Comparison of ENCODE assay signal across 18 cellular contexts in the genomic region with DNA sequence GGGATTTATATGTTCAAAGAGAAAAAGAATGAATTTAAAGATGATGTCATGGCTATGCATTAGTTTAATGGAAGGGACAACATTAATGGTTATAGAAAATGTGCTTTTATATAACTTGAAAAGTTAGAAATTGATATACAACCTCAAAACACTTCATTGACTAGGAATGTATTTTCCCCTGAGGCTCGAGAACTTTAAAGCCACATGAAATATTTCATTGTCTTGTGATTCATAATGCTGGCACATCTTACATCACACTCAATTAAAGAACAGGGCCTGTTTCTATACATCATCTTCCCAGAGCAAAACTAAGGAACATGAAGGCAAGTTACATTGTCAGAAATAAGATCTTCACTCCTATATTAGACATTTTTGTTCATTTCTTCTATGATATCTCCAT. TPM values are rescaled to one million over a fixed set of nuclear protein-coding genes. Genes with fewer than 3 reads are reported as not detected.
DNase-seq lines count a peak whose midpoint lies in the region; ATAC-seq and TF ChIP-seq lines count a peak whose summit lies in the region.
"Had no signal": no experiment of that assay in that cellular context is flagged by ENCODE, and none has a peak within 500 bp of the region (broad histone marks: within the 10 kb centered on the region; RNA-seq: fewer than 3 reads in every experiment).

No MANE protein-coding gene starts in this region.

- no peak overlapping the region for H4K5ac ChIP-seq in IMR-90 (ENCODE audit: low read depth, low read length)

- H3K9me3 ChIP-seq in IMR-90 (ENCODE audit: control insufficient read depth, insufficient read depth, low read length) = no peaks in the 10 kb centered on the region; the same call in 1 of the 2 replicates
- H3K9me3 ChIP-seq in psoas muscle = no peaks in the 10 kb centered on the region
- H3K9me3 ChIP-seq: colonic mucosa, esophagus squamous epithelium had no signal

- H2AK5ac ChIP-seq in IMR-90 (ENCODE audit: low read depth, low read length) = no peak overlapping the region

- H3K27me3 Mint-ChIP-seq in chondrocyte (ENCODE audit: low read depth) = no peaks in the 10 kb centered on the region
- peaks cover 16% of the 10 kb centered on the region for H3K27me3 Mint-ChIP-seq in activated CD4-positive, alpha-beta T cell treated with anti-CD3 and anti-CD28 coated beads, Interleukin-2, amount 10 ng/mL, durations not matched to agents 7 days and 5 days

- H3K4ac ChIP-seq in IMR-90 (ENCODE audit: low read depth, low read length) = no peak overlapping the region

- H4K20me1 ChIP-seq in IMR-90 (ENCODE audit: insufficient read depth, low read length) = no peaks in the 10 kb centered on the region

- no peak overlapping the region for H3K23ac ChIP-seq in IMR-90 (ENCODE audit: low read depth, low read length)

- H3K36me3 Mint-ChIP-seq in chondrocyte (ENCODE audit: low read depth) = peaks cover 4% of the 10 kb centered on the region
- no peaks in the 10 kb centered on the region for H3K36me3 Mint-ChIP-seq in activated CD4-positive, alpha-beta T cell treated with anti-CD3 and anti-CD28 coated beads, Interleukin-2, amount 10 ng/mL, durations not matched to agents 7 days and 5 days (ENCODE audit: low read depth)
- H3K36me3 Mint-ChIP-seq: activated naive CD8-positive, alpha-beta T cell treated with anti-CD3 and anti-CD28 coated beads, Interleukin-2, amount 10 ng/mL, durations not matched to agents 7 days and 5 days had no signal

- H2BK15ac ChIP-seq in IMR-90 (ENCODE audit: low read depth, low read length) = no peak overlapping the region

- H3K4me1 ChIP-seq in IMR-90 (ENCODE audit: control insufficient read depth, insufficient read depth, low read length) = no peaks in the 10 kb centered on the region; the same call in 1 of the 2 replicates
- no peaks in the 10 kb centered on the region for H3K4me1 ChIP-seq in psoas muscle
- H3K4me1 ChIP-seq: colonic mucosa, esophagus squamous epithelium had no signal

- no peak overlapping the region for H3K9ac ChIP-seq in IMR-90 (ENCODE audit: low read depth, low read length)

- peak; percentile 53 for ATAC-seq in IMR-90 (ENCODE audit: low read depth)
- ATAC-seq in psoas muscle = no peak
- no peak for ATAC-seq in left lobe of liver
- ATAC-seq: activated CD4-positive, CD25-positive, alpha-beta regulatory T cell treated with anti-CD3 and anti-CD28 coated beads, Interleukin-2, amount 50 U/mL, for 24 hours had no signal

- intact Hi-C loops in IMR-90 (cut with micrococcal nuclease) (no loop called here), psoas muscle (cut with DNase I) (no loop called here)

- H3K36me3 ChIP-seq in BJ (ENCODE audit: control insufficient read depth, insufficient read depth, low read length) = no peaks in the 10 kb centered on the region
- no peaks in the 10 kb centered on the region for H3K36me3 ChIP-seq in IMR-90 (ENCODE audit: control insufficient read depth, insufficient read depth, low read length)
- no peaks in the 10 kb centered on the region for H3K36me3 ChIP-seq in psoas muscle (ENCODE audit: insufficient read depth in 1 of 2, low read depth in 1 of 2)
- H3K36me3 ChIP-seq: colonic mucosa, esophagus squamous epithelium had no signal

- POLR2A ChIA-PET in BJ (lab: Charles Lee) (no interaction called here), IMR-90 (lab: Charles Lee; ENCODE audit: unreplicated experiment) (no interaction called here)
- POLR2A ChIA-PET in activated CD4-positive, alpha-beta T cell treated with anti-CD3 and anti-CD28 coated beads, Interleukin-2, amount 10 ng/mL, durations not matched to agents 7 days and 5 days (lab: Charles Lee) = no interaction called here

- no peak overlapping the region for H2AFZ ChIP-seq in IMR-90 (replicated peaks; ENCODE audit: low read length, poor library complexity)

- no peak overlapping the region for H2BK120ac ChIP-seq in IMR-90 (ENCODE audit: low read depth, low read length)

- TF ChIP-seq RAD21 in IMR-90 (IDR thresholded peaks at IDR 0.05; ENCODE audit: low read length) = no peak

- no CpG with 5 or more reads among the region's 1 CpG for WGBS in IMR-90 (ENCODE audit: extremely low coverage in 2 of 2, insufficient read length in 1 of 2), 2 experiments
- WGBS in psoas muscle, 3 donors = 75 to 92% (median 88%) methylated on average over 1 of the region's 1 CpG

- BruUV-seq in IMR-90 (replicated peaks; lab: Mats Ljungman, UMichigan) = no TSS peak

- H3K56ac ChIP-seq in IMR-90 (ENCODE audit: extremely low read depth, insufficient read depth, low read length) = no peak overlapping the region

- H3K9me3 Mint-ChIP-seq in chondrocyte (ENCODE audit: low read depth) = peaks cover 28% of the 10 kb centered on the region
- no peaks in the 10 kb centered on the region for H3K9me3 Mint-ChIP-seq in activated CD4-positive, alpha-beta T cell treated with anti-CD3 and anti-CD28 coated beads, Interleukin-2, amount 10 ng/mL, durations not matched to agents 7 days and 5 days
- H3K9me3 Mint-ChIP-seq: activated naive CD8-positive, alpha-beta T cell treated with anti-CD3 and anti-CD28 coated beads, Interleukin-2, amount 10 ng/mL, durations not matched to agents 7 days and 5 days; IgD-negative memory B cell had no signal

- no peak for TF ChIP-seq POLR2A in IMR-90 (IDR thresholded peaks at IDR 0.05; ENCODE audit: low read depth, low read length)

- H3K79me1 ChIP-seq in IMR-90 (ENCODE audit: low read depth in 1 of 2, low read length in 2 of 2) = no peaks in the 10 kb centered on the region

- CTCF ChIA-PET in BJ (lab: Yijun Ruan, JAX) (interaction anchor here (0.7 to 1.0 kb wide), 2 partner anchors 317 to 539 kb away, joined by 3 read pairs; no protein-coding TSS in a partner anchor), IMR-90 (lab: Yijun Ruan, JAX) (interaction anchor here (1.2 kb wide), 1 partner anchor 12 kb away, joined by 5 read pairs; no protein-coding TSS in a partner anchor)
- CTCF ChIA-PET in activated CD4-positive, alpha-beta T cell treated with anti-CD3 and anti-CD28 coated beads, Interleukin-2, amount 10 ng/mL, durations not matched to agents 7 days and 5 days (lab: Charles Lee) = interaction anchor here (1.0 kb wide), 1 partner anchor 35 kb away, joined by 4 read pairs; no protein-coding TSS in a partner anchor

- peak overlapping the region; percentile 65 for H3K27ac Mint-ChIP-seq in chondrocyte (ENCODE audit: unreplicated experiment)
- no peak overlapping the region for H3K27ac Mint-ChIP-seq in activated CD4-positive, alpha-beta T cell treated with anti-CD3 and anti-CD28 coated beads, Interleukin-2, amount 10 ng/mL, durations not matched to agents 7 days and 5 days
- H3K27ac Mint-ChIP-seq: activated naive CD8-positive, alpha-beta T cell treated with anti-CD3 and anti-CD28 coated beads, Interleukin-2, amount 10 ng/mL, durations not matched to agents 7 days and 5 days; IgD-negative memory B cell had no signal

- H3K14ac ChIP-seq in IMR-90 (replicated peaks; ENCODE audit: low read depth, low read length) = no peak overlapping the region

- no peak overlapping the region for H3K4me3 ChIP-seq in BJ (ENCODE audit: low read depth, low read length)
- H3K4me3 ChIP-seq in IMR-90 (ENCODE audit: insufficient read depth, low read depth, low read length) = no peak overlapping the region
- no peak overlapping the region for H3K4me3 ChIP-seq in psoas muscle
- H3K4me3 ChIP-seq: colonic mucosa, esophagus squamous epithelium had no signal

- H2BK5ac ChIP-seq in IMR-90 (ENCODE audit: low read depth, low read length, poor library complexity, severe bottlenecking) = no peak overlapping the region

- no peak overlapping the region for H4K91ac ChIP-seq in IMR-90 (ENCODE audit: insufficient read depth, low read depth, low read length)

- dilution Hi-C loops in IMR-90 (cut with HindIII; ENCODE audit: low sequenced_read_pairs, unreplicated experiment) = no loop called here

- in situ Hi-C loops in IMR-90 (cut with MboI; ENCODE audit: low sequenced_read_pairs) = no loop called here

- no peak overlapping the region for H2BK20ac ChIP-seq in IMR-90 (ENCODE audit: low read depth, low read length)

- H3K4me1 Mint-ChIP-seq in chondrocyte (ENCODE audit: low read depth) = peaks cover 10% of the 10 kb centered on the region
- no peaks in the 10 kb centered on the region for H3K4me1 Mint-ChIP-seq in activated CD4-positive, alpha-beta T cell treated with anti-CD3 and anti-CD28 coated beads, Interleukin-2, amount 10 ng/mL, durations not matched to agents 7 days and 5 days
- H3K4me1 Mint-ChIP-seq: activated naive CD8-positive, alpha-beta T cell treated with anti-CD3 and anti-CD28 coated beads, Interleukin-2, amount 10 ng/mL, durations not matched to agents 7 days and 5 days; IgD-negative memory B cell had no signal

- TF ChIP-seq CTCF in BJ (IDR thresholded peaks at IDR 0.05; ENCODE audit: insufficient read depth, low read depth, low read length) (no peak), IMR-90 (conservative IDR thresholded peaks at IDR 0.05; ENCODE audit: low read depth, low read length) (no peak), chondrocyte (IDR thresholded peaks at IDR 0.05) (no peak), psoas muscle (IDR thresholded peaks at IDR 0.05) (no peak)

- no peak overlapping the region for H3K4me3 Mint-ChIP-seq in chondrocyte (ENCODE audit: unreplicated experiment)
- H3K4me3 Mint-ChIP-seq in activated CD4-positive, alpha-beta T cell treated with anti-CD3 and anti-CD28 coated beads, Interleukin-2, amount 10 ng/mL, durations not matched to agents 7 days and 5 days = no peak overlapping the region
- H3K4me3 Mint-ChIP-seq: activated naive CD8-positive, alpha-beta T cell treated with anti-CD3 and anti-CD28 coated beads, Interleukin-2, amount 10 ng/mL, durations not matched to agents 7 days and 5 days; IgD-negative memory B cell had no signal

- no peak overlapping the region for H3K27ac ChIP-seq in IMR-90 (ENCODE audit: insufficient read depth, low read length)
- no peak overlapping the region for H3K27ac ChIP-seq in psoas muscle
- H3K27ac ChIP-seq: colonic mucosa, esophagus squamous epithelium had no signal

- H3K27me3 ChIP-seq in BJ (ENCODE audit: control insufficient read depth, insufficient read depth, low read length) = no peaks in the 10 kb centered on the region
- no peaks in the 10 kb centered on the region for H3K27me3 ChIP-seq in IMR-90 (ENCODE audit: control insufficient read depth, insufficient read depth, low read length)
- peaks cover 0 to 2% (median 0%) of the 10 kb centered on the region in 3 donors for H3K27me3 ChIP-seq in psoas muscle (ENCODE audit: insufficient read depth in 3 of 3, low read length in 2 of 3)
- H3K27me3 ChIP-seq: colonic mucosa, esophagus squamous epithelium had no signal

- DNase-seq in BJ (ENCODE audit: low read depth) = peak; percentile 43
- DNase-seq in IMR-90 = peak; percentile 84
- no peak for DNase-seq in chondrocyte (ENCODE audit: low spot score)
- peak; percentile 11 for DNase-seq in kidney glomerular epithelial cell (lab: John Stamatoyannopoulos, UW)
- DNase-seq in psoas muscle = no peak
- no peak for DNase-seq in left lobe of liver (ENCODE audit: low spot score)
- no peak for DNase-seq in MV-4-11 (lab: John Stamatoyannopoulos, UW)
- no peak for DNase-seq in activated CD4-positive, alpha-beta T cell treated with anti-CD3 and anti-CD28 coated beads, Interleukin-2, amount 10 ng/mL, durations not matched to agents 7 days and 5 days
- DNase-seq: activated naive CD8-positive, alpha-beta T cell treated with anti-CD3 and anti-CD28 coated beads, Interleukin-2, amount 10 ng/mL, durations not matched to agents 7 days and 5 days; C1 segment of cervical spinal cord; colonic mucosa; DND-41; esophagus squamous epithelium; NCI-H1417 treated with DMSO at 0.1 percent for 48 hours; NCI-H446 treated with DMSO at 0.1 percent for 48 hours; posterior cingulate gyrus had no signal

- H3K18ac ChIP-seq in IMR-90 (ENCODE audit: low read depth, low read length) = no peak overlapping the region

- H2AK9ac ChIP-seq in IMR-90 (replicated peaks; ENCODE audit: low read depth, low read length, poor library complexity) = no peak overlapping the region

- no peak overlapping the region for H4K8ac ChIP-seq in IMR-90 (ENCODE audit: low read depth in 2 of 2, low read length in 2 of 2)

- H3K4me2 ChIP-seq in IMR-90 (ENCODE audit: low read depth, low read length) = no peak overlapping the region

- H3K9me1 ChIP-seq in IMR-90 (ENCODE audit: insufficient read depth, low read length) = 0 out of 2 replicates have a peak, but pooled peaks cover 3% of the 10 kb centered on the region

RNA-seq across cellular contexts. Expression of a gene that starts 35.2 kb away (rescaled TPM):
- 10.5 and 13.1 TPM in 2 replicates for polyA plus RNA-seq in BJ (2011; rRNA removed)
- polyA minus RNA-seq in BJ (2011; rRNA and poly(A)+ RNA removed) = 6.4 and 12.4 TPM in 2 replicates
- total RNA-seq in IMR-90 (2012; rRNA removed) = 13.6 and 34.4 TPM in 2 replicates
- 13.2 and 13.3 TPM in 2 replicates for polyA plus RNA-seq in IMR-90 (2012; rRNA removed)
- polyA plus RNA-seq in IMR-90 (2012; cell fraction: cytosol; rRNA removed) = 9.8 and 10.8 TPM in 2 replicates
- polyA plus RNA-seq in IMR-90 (2012; cell fraction: nucleus; rRNA removed; ENCODE audit: low replicate concordance) = 18.7 and 33.9 TPM in 2 replicates
- total RNA-seq in chondrocyte = 127 to 157 TPM (median 137 TPM) in 3 replicates
- total RNA-seq in psoas muscle = 1 to 10 TPM; 1.9 to 3.5 (median 2.7) TPM
- 1 to 10 TPM in 2 of 3 donors, under 1 TPM in 1; 0.77 to 1.1 (median 1.0) TPM for polyA plus RNA-seq in psoas muscle
- total RNA-seq in left lobe of liver = 33.3 TPM
- 1 to 10 TPM; 7.6 to 8.0 TPM for total RNA-seq in activated CD4-positive, alpha-beta T cell treated with anti-CD3 and anti-CD28 coated beads, Interleukin-2, amount 10 ng/mL, durations not matched to agents 7 days and 5 days

Comparison
In these comparisons a context has a peak if more than half of its experiments do, and no peak if none do; other contexts are left out.
1. DNase-seq: peak in BJ (single experiment), IMR-90 (single experiment) and kidney glomerular epithelial cell (single experiment); none in chondrocyte (single experiment), psoas muscle (0 of 2), left lobe of liver (single experiment), MV-4-11 (single experiment) and activated CD4-positive, alpha-beta T cell treated with anti-CD3 and anti-CD28 coated beads, Interleukin-2, amount 10 ng/mL, durations not matched to agents 7 days and 5 days (single experiment).